ENCODE assay signal across 9 cellular contexts in genomic region chr16:8865145-8865882, GRCh38. TPM values are rescaled to one million over a fixed set of nuclear protein-coding genes. Genes with fewer than 3 reads are reported as not detected.
DNase-seq lines count a peak whose midpoint lies in the region; TF ChIP-seq lines count a peak whose summit lies in the region.
"Had no signal": no experiment of that assay in that cellular context is flagged by ENCODE, and none has a peak within 500 bp of the region (broad histone marks: within the 10 kb centered on the region; RNA-seq: fewer than 3 reads in every experiment).

No MANE protein-coding gene starts in this region.

- no peak for DNase-seq in PC-9
- DNase-seq in hepatocyte (ENCODE audit: low spot score) = no peak
- DNase-seq in Ammon's horn (ENCODE audit: low spot score) = no peak
- DNase-seq in AG20443 (ENCODE audit: low spot score) = no peak
- no peak for DNase-seq in OCI-M2 (lab: John Stamatoyannopoulos, UW; ENCODE audit: unreplicated experiment)
- DNase-seq: activated CD8-positive, alpha-beta memory T cell treated with anti-CD3 and anti-CD28 coated beads, Interleukin-2, amount 50 U/mL, for 48 hours had no signal

- no peaks in the 10 kb centered on the region for H3K9me2 ChIP-seq in DOHH2 (replicated peaks; ENCODE audit: control insufficient read depth, low read length)
- H3K9me2 ChIP-seq in PC-9 (ENCODE audit: insufficient read depth) = no peaks in the 10 kb centered on the region
- no peaks in the 10 kb centered on the region for H3K9me2 ChIP-seq in hepatocyte (replicated peaks; ENCODE audit: insufficient read depth)

- no peak overlapping the region for H3K27ac ChIP-seq in DOHH2 (ENCODE audit: low read depth, low read length)
- no peak overlapping the region for H3K27ac ChIP-seq in PC-9
- H3K27ac ChIP-seq in hepatocyte = peak overlapping the region; percentile 96
- H3K27ac ChIP-seq: prostate gland had no signal

- no peaks in the 10 kb centered on the region for H3K27me3 ChIP-seq in DOHH2 (ENCODE audit: control insufficient read depth, low read length)
- H3K27me3 ChIP-seq in PC-9 (ENCODE audit: insufficient read depth, low read depth) = no peaks in the 10 kb centered on the region
- no peaks in the 10 kb centered on the region for H3K27me3 ChIP-seq in hepatocyte
- no peaks in the 10 kb centered on the region for H3K27me3 ChIP-seq in skeletal muscle satellite cell (ENCODE audit: control insufficient read depth, insufficient read depth, low read length)

- no peaks in the 10 kb centered on the region for H3K9me3 ChIP-seq in DOHH2 (ENCODE audit: control insufficient read depth, insufficient read depth, low read length)
- no peaks in the 10 kb centered on the region for H3K9me3 ChIP-seq in PC-9 (ENCODE audit: insufficient read depth, low read depth)
- no peaks in the 10 kb centered on the region for H3K9me3 ChIP-seq in hepatocyte (ENCODE audit: low read depth)
- H3K9me3 ChIP-seq in skeletal muscle satellite cell (replicated peaks; ENCODE audit: low read length) = no peaks in the 10 kb centered on the region
- H3K9me3 ChIP-seq: prostate gland had no signal

- intact Hi-C loops in PC-9 (cut with micrococcal nuclease; ENCODE audit: unreplicated experiment) = no loop called here

- H2AFZ ChIP-seq in PC-9 (no peak overlapping the region), hepatocyte (no peak overlapping the region)

- BruUV-seq in PC-9 (replicated peaks; lab: Mats Ljungman, UMichigan) = TSS peak; percentile 5

- POLR2A ChIA-PET in PC-9 (lab: Charles Lee; ENCODE audit: unreplicated experiment) = interaction anchor here (0.6 kb wide), 1 partner anchor 46 kb away, joined by 6 read pairs; no protein-coding TSS in a partner anchor

- peaks cover 43% of the 10 kb centered on the region for H3K36me3 ChIP-seq in DOHH2 (ENCODE audit: control insufficient read depth, low read length)
- no peaks in the 10 kb centered on the region for H3K36me3 ChIP-seq in PC-9 (ENCODE audit: low read depth)
- H3K36me3 ChIP-seq in hepatocyte (replicated peaks; ENCODE audit: insufficient read depth, low read depth) = no peaks in the 10 kb centered on the region
- no peaks in the 10 kb centered on the region for H3K36me3 ChIP-seq in skeletal muscle satellite cell (ENCODE audit: insufficient read depth, low read length)
- H3K36me3 ChIP-seq: prostate gland had no signal

- H3K4me1 ChIP-seq in DOHH2 (ENCODE audit: control insufficient read depth, low read length) (peaks cover 75% of the 10 kb centered on the region), PC-9 (replicated peaks; ENCODE audit: insufficient read depth) (peaks cover 29% of the 10 kb centered on the region), hepatocyte (ENCODE audit: insufficient read depth) (peaks cover 63% of the 10 kb centered on the region), skeletal muscle satellite cell (ENCODE audit: control insufficient read depth, insufficient read depth, low read length) (peaks cover 33% of the 10 kb centered on the region)

- H4K20me1 ChIP-seq in DOHH2 (ENCODE audit: control insufficient read depth, insufficient read depth, low read depth, low read length) (peaks cover 19% of the 10 kb centered on the region; the same call in 1 of the 2 replicates), PC-9 (ENCODE audit: insufficient read depth) (peaks cover 58% of the 10 kb centered on the region), hepatocyte (ENCODE audit: insufficient read depth, poor library complexity, severe bottlenecking) (peaks cover 46% of the 10 kb centered on the region)

- H3K79me2 ChIP-seq in DOHH2 (ENCODE audit: control insufficient read depth, low read length) (peaks cover 79% of the 10 kb centered on the region), PC-9 (ENCODE audit: low read depth) (peaks cover 76% of the 10 kb centered on the region), hepatocyte (peaks cover 82% of the 10 kb centered on the region)

- no peaks in the 10 kb centered on the region for H3F3A ChIP-seq in DOHH2 (ENCODE audit: control insufficient read depth, insufficient read depth)
- peaks cover 16% of the 10 kb centered on the region for H3F3A ChIP-seq in PC-9 (ENCODE audit: insufficient read depth, low read depth)

- TF ChIP-seq CTCF in DOHH2 (IDR thresholded peaks at IDR 0.05; ENCODE audit: low read depth, low read length, poor library complexity, severe bottlenecking) (no peak), PC-9 (conservative IDR thresholded peaks at IDR 0.05) (no peak), hepatocyte (IDR thresholded peaks at IDR 0.05; ENCODE audit: poor library complexity) (no peak)

- H3K9ac ChIP-seq in skeletal muscle satellite cell (ENCODE audit: low read depth, low read length) = no peak overlapping the region

- peak overlapping the region; percentile 18 for H3K4me2 ChIP-seq in DOHH2 (ENCODE audit: low read length)
- H3K4me2 ChIP-seq in PC-9 = peak overlapping the region; percentile 7; the same call in 1 of the 2 replicates
- peak overlapping the region; percentile 87 for H3K4me2 ChIP-seq in hepatocyte
- peak overlapping the region; percentile 1 for H3K4me2 ChIP-seq in skeletal muscle satellite cell (ENCODE audit: low read length)

- H3K4me3 ChIP-seq in DOHH2 (ENCODE audit: low read length) (no peak overlapping the region), PC-9 (no peak overlapping the region), hepatocyte (no peak overlapping the region), skeletal muscle satellite cell (ENCODE audit: low read length) (no peak overlapping the region)

- WGBS in hepatocyte (ENCODE audit: low lambda C conversion rate, missing lambda C conversion rate) = 87% methylated on average over 14 of the region's 14 CpGs

- CTCF ChIA-PET in PC-9 (lab: Charles Lee) = interaction anchor here (0.6 to 0.7 kb wide), 2 partner anchors 15 to 19 kb away, joined by 4 read pairs; no protein-coding TSS in a partner anchor

RNA-seq across cellular contexts. Expression of gene CARHSP1, which starts 3.5 kb away (rescaled TPM):
- total RNA-seq in PC-9 (2021) (179 and 186 TPM in 2 replicates), hepatocyte (113 and 140 TPM in 2 replicates)
- 164 and 167 TPM in 2 replicates for polyA plus RNA-seq in hepatocyte
- total RNA-seq in skeletal muscle satellite cell (2012; rRNA removed) = 90.2 and 93.9 TPM in 2 replicates

RNA-seq across cellular contexts. Expression of gene LITAFD, which starts 16.8 kb away (rescaled TPM):
- total RNA-seq in PC-9 (2021) = not detected in 2 replicates
- total RNA-seq in hepatocyte = not detected in 2 replicates
- polyA plus RNA-seq in hepatocyte = not detected in 2 replicates
- not detected in 2 replicates for total RNA-seq in skeletal muscle satellite cell (2012; rRNA removed)

Comparison
In these comparisons a context has a peak if more than half of its experiments do, and no peak if none do; other contexts are left out.
1. H3K4me2 ChIP-seq: peak in every context shown above with its lines; median percentile 87 in hepatocyte; 18 in DOHH2; 7 in PC-9; 1 in skeletal muscle satellite cell.